Comparison of ENCODE assay signal across 8 cellular contexts in the genomic region with DNA sequence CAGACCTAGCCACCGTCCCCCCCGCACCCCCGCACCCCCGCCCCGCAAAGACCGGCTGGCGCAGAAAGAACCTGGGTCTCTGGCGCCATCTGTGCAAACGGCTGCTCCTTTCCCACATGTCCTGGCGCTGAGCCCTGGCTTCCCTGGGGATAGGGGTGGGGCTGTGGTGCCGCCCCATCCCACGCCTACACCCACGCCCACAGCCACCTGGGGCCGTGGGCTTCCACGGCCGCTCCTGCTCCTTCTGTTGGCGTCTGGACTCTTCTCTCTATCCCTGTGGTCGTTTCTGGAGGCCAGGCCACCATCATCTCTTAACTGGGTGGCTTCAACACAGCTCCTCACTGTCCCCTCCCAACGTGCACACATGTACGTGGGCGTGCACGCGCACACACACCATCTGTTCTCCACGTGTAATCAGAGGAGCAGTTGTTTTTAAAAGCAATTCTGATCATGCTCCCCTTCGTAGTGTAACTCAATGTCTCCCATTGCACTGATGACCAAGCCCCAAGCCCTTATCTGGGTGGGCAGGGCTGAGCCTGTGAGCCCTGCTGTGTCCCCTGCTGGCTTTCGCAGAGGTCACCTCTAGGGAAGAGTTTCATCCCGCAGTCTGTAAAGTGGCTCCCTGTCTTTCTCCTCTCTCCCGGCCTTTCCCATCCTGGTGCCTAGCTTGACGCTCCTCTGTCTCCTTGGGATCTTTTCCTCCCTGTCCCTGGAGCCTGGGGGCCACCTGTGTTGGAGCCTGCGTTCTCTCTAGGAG. TPM values are rescaled to one million over a fixed set of nuclear protein-coding genes. Genes with fewer than 3 reads are reported as not detected.
DNase-seq lines count a peak whose midpoint lies in the region; ATAC-seq and TF ChIP-seq lines count a peak whose summit lies in the region.

No MANE protein-coding gene starts in this region.

- TF ChIP-seq POLR2A in erythroblast (IDR thresholded peaks at IDR 0.05; ENCODE audit: low read length) = no peak

- POLR2A ChIA-PET in naive thymus-derived CD8-positive, alpha-beta T cell (lab: Charles Lee) = interaction anchor here (1.7 kb wide), 1 partner anchor 21 kb away, joined by 3 read pairs; no protein-coding TSS in a partner anchor

- H3K4me3 Mint-ChIP-seq in brain = peak overlapping the region; percentile 34 to 80 (median 69)
- H3K4me3 Mint-ChIP-seq in naive thymus-derived CD8-positive, alpha-beta T cell = peak overlapping the region in 6 of 10 donors; percentile 34 to 59 (median 55)

- peak; percentile 88 for DNase-seq in DMS 273 treated with DMSO at 0.1 percent for 48 hours (lab: John Stamatoyannopoulos, UW)
- peak; percentile 19 for DNase-seq in MV-4-11 (lab: John Stamatoyannopoulos, UW)
- no peak for DNase-seq in naive thymus-derived CD8-positive, alpha-beta T cell
- DNase-seq in NOMO-1 treated with DMSO at 0.1 percent for 48 hours (lab: John Stamatoyannopoulos, UW; ENCODE audit: unreplicated experiment) = no peak
- no peak for DNase-seq in stimulated activated CD4-positive, alpha-beta T cell treated with anti-CD3 and anti-CD28 coated beads, Interleukin-4, amount 100 ng/mL, for 4 hours
- no peak for DNase-seq in NCI-H1436 (lab: John Stamatoyannopoulos, UW)
- DNase-seq in erythroblast (lab: John Stamatoyannopoulos, UW) = no peak

- peaks cover 23% of the 10 kb centered on the region for H3K27me3 Mint-ChIP-seq in brain
- no peaks in the 10 kb centered on the region for H3K27me3 Mint-ChIP-seq in naive thymus-derived CD8-positive, alpha-beta T cell

- H3K27ac Mint-ChIP-seq in brain = peak overlapping the region; percentile 6 to 96 (median 61)
- peak overlapping the region in 9 of 10 donors; percentile 48 to 92 (median 90) for H3K27ac Mint-ChIP-seq in naive thymus-derived CD8-positive, alpha-beta T cell

- H3K4me1 Mint-ChIP-seq in brain = peaks cover 26% of the 10 kb centered on the region
- H3K4me1 Mint-ChIP-seq in naive thymus-derived CD8-positive, alpha-beta T cell = peaks cover 17 to 43% (median 26%) of the 10 kb centered on the region in 4 donors

- no peaks in the 10 kb centered on the region for H3K36me3 Mint-ChIP-seq in brain
- H3K36me3 Mint-ChIP-seq in naive thymus-derived CD8-positive, alpha-beta T cell = peaks cover 0 to 35% (median 6%) of the 10 kb centered on the region in 3 donors

- no peak for ATAC-seq in naive thymus-derived CD8-positive, alpha-beta T cell

- H3K9me3 Mint-ChIP-seq in brain = no peaks in the 10 kb centered on the region
- peaks cover 0 to 2% (median 0%) of the 10 kb centered on the region in 9 donors for H3K9me3 Mint-ChIP-seq in naive thymus-derived CD8-positive, alpha-beta T cell

- TF ChIP-seq CTCF in brain (conservative IDR thresholded peaks at IDR 0.05) = peak; percentile 10 to 28

RNA-seq across cellular contexts. Expression of a gene that starts 31.9 kb away (rescaled TPM):
- 30.7 TPM for polyA plus RNA-seq in brain (ENCODE audit: insufficient read depth, low read depth, low replicate concordance)
- total RNA-seq in naive thymus-derived CD8-positive, alpha-beta T cell = 1 to 10 TPM; 1.0 to 1.1 TPM
- under 1 TPM; 0.46 to 0.56 (median 0.49) TPM for polyA plus RNA-seq in naive thymus-derived CD8-positive, alpha-beta T cell

Comparison
In these comparisons a context has a peak if more than half of its experiments do, and no peak if none do; other contexts are left out.
1. DNase-seq: peak in DMS 273 treated with DMSO at 0.1 percent for 48 hours (single experiment) and MV-4-11 (single experiment); none in naive thymus-derived CD8-positive, alpha-beta T cell (0 of 10), NOMO-1 treated with DMSO at 0.1 percent for 48 hours (single experiment), stimulated activated CD4-positive, alpha-beta T cell treated with anti-CD3 and anti-CD28 coated beads, Interleukin-4, amount 100 ng/mL, for 4 hours (0 of 2), NCI-H1436 (single experiment) and erythroblast (0 of 2).
2. RNA of a gene that starts 31.9 kb away (polyA plus RNA-seq): 30.7 TPM in brain (single experiment); 0.46 to 0.56 TPM in naive thymus-derived CD8-positive, alpha-beta T cell; every median in the first group is over 10 times any median in the second.